In the genomic region with DNA sequence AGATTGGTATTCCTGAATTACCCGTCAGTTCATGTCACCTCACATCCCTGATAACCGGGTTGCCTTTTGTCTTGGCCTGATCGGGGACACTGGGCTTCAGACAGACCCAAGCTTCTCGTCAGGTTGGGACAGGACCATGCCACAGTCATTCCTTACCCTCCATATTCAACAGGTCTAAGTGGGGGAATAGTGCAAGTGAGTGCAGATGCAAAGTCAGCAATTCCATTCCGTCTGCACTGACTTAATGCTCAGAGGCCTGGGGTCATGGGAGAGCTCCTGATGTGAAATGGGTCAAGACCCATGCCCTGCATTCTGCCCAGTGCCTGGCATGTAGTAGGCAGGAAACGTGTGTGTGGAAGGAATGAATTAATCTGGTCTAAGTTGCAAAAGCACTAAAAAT, we compare ENCODE assay signal across 18 cellular contexts.
DNase-seq lines count a peak whose midpoint lies in the region; ATAC-seq, FAIRE-seq and TF ChIP-seq lines count a peak whose summit lies in the region.
"Had no signal": no experiment of that assay in that cellular context is flagged by ENCODE, and none has a peak within 500 bp of the region (broad histone marks: within the 10 kb centered on the region; RNA-seq: fewer than 3 reads in every experiment).

No MANE protein-coding gene starts in this region.

- H3K4me2 ChIP-seq in A549 = no peak overlapping the region
- H3K4me2 ChIP-seq in IMR-90 (ENCODE audit: low read depth, low read length) = no peak overlapping the region
- H3K4me2 ChIP-seq in H1 (ENCODE audit: insufficient read depth in 1 of 2, low read depth in 2 of 2, low read length in 2 of 2) = no peak overlapping the region
- H3K4me2 ChIP-seq: GM23338 had no signal

- no peaks in the 10 kb centered on the region for H3K36me3 ChIP-seq in IMR-90 (ENCODE audit: control insufficient read depth, insufficient read depth, low read length)
- no peaks in the 10 kb centered on the region for H3K36me3 ChIP-seq in H1 (ENCODE audit: control insufficient read depth in 2 of 4, insufficient read depth in 4 of 4, low read length in 3 of 4)
- no peaks in the 10 kb centered on the region for H3K36me3 ChIP-seq in skeletal muscle tissue (ENCODE audit: control insufficient read depth in 3 of 3, insufficient read depth in 3 of 3, low read length in 3 of 3)
- H3K36me3 ChIP-seq in aorta (ENCODE audit: control insufficient read depth in 1 of 2, insufficient read depth in 2 of 2, low read length in 1 of 2) = no peaks in the 10 kb centered on the region
- H3K36me3 ChIP-seq: HAP-1 had no signal

- intact Hi-C loops in IMR-90 (cut with micrococcal nuclease) = no loop called here
- intact Hi-C loops in aorta (cut with DNase I) = no loop called here

- H2BK20ac ChIP-seq in IMR-90 (ENCODE audit: low read depth, low read length) = no peak overlapping the region
- H2BK20ac ChIP-seq in H1 (ENCODE audit: low read length) = no peak overlapping the region

- no peak for ATAC-seq in A549
- no peak for ATAC-seq in IMR-90 (ENCODE audit: low read depth)
- no peak for ATAC-seq in aorta (ENCODE audit: low FRiP score)
- ATAC-seq: GM23338 had no signal

- H3K9me1 ChIP-seq in IMR-90 (ENCODE audit: insufficient read depth, low read length) = no peaks in the 10 kb centered on the region

- no peak overlapping the region for H4K91ac ChIP-seq in IMR-90 (ENCODE audit: insufficient read depth, low read depth, low read length)
- no peak overlapping the region for H4K91ac ChIP-seq in H1 (replicated peaks; ENCODE audit: insufficient read length, low read length)

- H3K14ac ChIP-seq in IMR-90 (replicated peaks; ENCODE audit: low read depth, low read length) (no peak overlapping the region), H1 (ENCODE audit: insufficient read length) (no peak overlapping the region)

- H2AK5ac ChIP-seq in IMR-90 (ENCODE audit: low read depth, low read length) = no peak overlapping the region
- no peak overlapping the region for H2AK5ac ChIP-seq in H1 (ENCODE audit: low read depth, low read length)

- H3K18ac ChIP-seq in IMR-90 (ENCODE audit: low read depth, low read length) = no peak overlapping the region
- 0 out of 2 replicates have a peak overlapping the region, but pooled peaks have one; percentile 17 for H3K18ac ChIP-seq in H1 (ENCODE audit: extremely low read depth, low read length)

- FAIRE-seq in A549 (lab: Jason Lieb, UNC) (no peak), H1 (lab: Jason Lieb, UNC) (no peak)
- FAIRE-seq: GM12891, H54 had no signal

- no peak overlapping the region for H3K56ac ChIP-seq in IMR-90 (ENCODE audit: extremely low read depth, insufficient read depth, low read length)
- H3K56ac ChIP-seq in H1 (replicated peaks; ENCODE audit: insufficient read length, low read depth, low read length) = no peak overlapping the region

- H4K20me1 ChIP-seq in IMR-90 (ENCODE audit: insufficient read depth, low read length) (no peaks in the 10 kb centered on the region), H1 (replicated peaks in 1 of 2; ENCODE audit: control insufficient read depth in 1 of 2, insufficient read depth in 2 of 2, low read length in 2 of 2) (no peaks in the 10 kb centered on the region)

- POLR2A ChIA-PET in A549 (lab: Yijun Ruan, JAX) = no interaction called here
- POLR2A ChIA-PET in IMR-90 (lab: Charles Lee; ENCODE audit: unreplicated experiment) = no interaction called here
- POLR2A ChIA-PET in H1 (lab: Charles Lee; ENCODE audit: partially characterized antibody) = no interaction called here

- TF ChIP-seq RAD21 in A549 (conservative IDR thresholded peaks at IDR 0.05 in 1 of 2, IDR thresholded peaks at IDR 0.05 in 1 of 2) (no peak), IMR-90 (IDR thresholded peaks at IDR 0.05; ENCODE audit: low read length) (no peak), H1 (IDR thresholded peaks at IDR 0.05 in 1 of 2, conservative IDR thresholded peaks at IDR 0.05 in 1 of 2; ENCODE audit: low read depth in 2 of 2, low read length in 2 of 2) (no peak)

- H3K79me2 ChIP-seq in H1 (ENCODE audit: control insufficient read depth in 1 of 2, insufficient read depth in 2 of 2, low read length in 2 of 2) = no peaks in the 10 kb centered on the region

- H3K23ac ChIP-seq in IMR-90 (ENCODE audit: low read depth, low read length) = no peak overlapping the region
- no peak overlapping the region for H3K23ac ChIP-seq in H1 (ENCODE audit: insufficient read length)

- H2AK9ac ChIP-seq in IMR-90 (replicated peaks; ENCODE audit: low read depth, low read length, poor library complexity) = no peak overlapping the region

- H2BK120ac ChIP-seq in IMR-90 (ENCODE audit: low read depth, low read length) = no peak overlapping the region
- H2BK120ac ChIP-seq in H1 (replicated peaks; ENCODE audit: low read depth, low read length) = no peak overlapping the region

- H3K4ac ChIP-seq in IMR-90 (ENCODE audit: low read depth, low read length) (no peak overlapping the region), H1 (replicated peaks; ENCODE audit: insufficient read length, low read depth, low read length) (no peak overlapping the region)

- H2BK12ac ChIP-seq in H1 (ENCODE audit: low read depth, low read length) = no peak overlapping the region

- CTCF ChIA-PET in A549 (lab: Yijun Ruan, JAX) (interaction anchor here (1.4 to 2.3 kb wide), 2 partner anchors 11 to 20 kb away, joined by 3 to 5 read pairs; no protein-coding TSS in a partner anchor), IMR-90 (lab: Yijun Ruan, JAX) (interaction anchor here (0.5 to 1.3 kb wide), 2 partner anchors 9 to 10 kb away, joined by 3 read pairs; no protein-coding TSS in a partner anchor), H1 (lab: Charles Lee; ENCODE audit: partially characterized antibody) (interaction anchor here (0.8 to 1.4 kb wide), 3 partner anchors 12 to 217 kb away, joined by 3 read pairs; no protein-coding TSS in a partner anchor)

- H3K9me3 ChIP-seq in A549 (no peaks in the 10 kb centered on the region), IMR-90 (ENCODE audit: control insufficient read depth, insufficient read depth, low read length) (no peaks in the 10 kb centered on the region), H1 (ENCODE audit: insufficient read depth in 2 of 2, low read depth in 1 of 2, low read length in 1 of 2) (no peaks in the 10 kb centered on the region), skeletal muscle tissue (ENCODE audit: control insufficient read depth in 3 of 3, low read length in 3 of 3) (no peaks in the 10 kb centered on the region), aorta (ENCODE audit: control insufficient read depth, low read length) (no peaks in the 10 kb centered on the region)
- H3K9me3 ChIP-seq: HAP-1 had no signal

- TF ChIP-seq POLR2A in A549 (IDR thresholded peaks at IDR 0.05; ENCODE audit: low read length) (no peak), IMR-90 (IDR thresholded peaks at IDR 0.05; ENCODE audit: low read depth, low read length) (no peak), H1 (IDR thresholded peaks at IDR 0.05; ENCODE audit: control extremely low read depth in 1 of 2, low read depth in 2 of 2, low read length in 2 of 2) (no peak)

- in situ Hi-C loops in IMR-90 (cut with MboI; ENCODE audit: low sequenced_read_pairs) = no loop called here

- no peak overlapping the region for H3K9ac ChIP-seq in IMR-90 (ENCODE audit: low read depth, low read length)
- H3K9ac ChIP-seq in H1 (replicated peaks in 1 of 4; ENCODE audit: extremely low read depth in 1 of 4, low read depth in 3 of 4, low read length in 3 of 4) = no peak overlapping the region
- H3K9ac ChIP-seq in skeletal muscle tissue (ENCODE audit: low read depth in 1 of 3, low read length in 3 of 3) = no peak overlapping the region

- TF ChIP-seq CTCF in A549 (IDR thresholded peaks at IDR 0.05) (no peak), IMR-90 (conservative IDR thresholded peaks at IDR 0.05; ENCODE audit: low read depth, low read length) (no peak), H1 (IDR thresholded peaks at IDR 0.05; ENCODE audit: control extremely low read depth in 1 of 3, insufficient read depth in 1 of 3, low read depth in 1 of 3, low read length in 3 of 3) (no peak)

- 77% methylated on average over 6 of the region's 6 CpGs for WGBS in A549 (ENCODE audit: missing lambda C conversion rate)
- 100% methylated on average over 1 of the region's 6 CpGs; no CpG with 5 or more reads in 1 of the 2 experiments for WGBS in IMR-90 (ENCODE audit: extremely low coverage in 2 of 2, insufficient read length in 1 of 2), 2 experiments
- WGBS in H1 (ENCODE audit: extremely low coverage in 1 of 2, insufficient coverage in 1 of 2, insufficient read length in 1 of 2, insufficient replicate concordance in 2 of 2, low coverage in 1 of 2, low lambda C conversion rate in 2 of 2, missing lambda C conversion rate in 1 of 2), 2 experiments = 91% methylated on average over 6 of the region's 6 CpGs; no CpG with 5 or more reads in 1 of the 2 experiments
- 85 to 91% methylated on average over 6 of the region's 6 CpGs for whole genome bisulfite sequencing in aorta, 2 donors

- no TSS peak for BruUV-seq in IMR-90 (replicated peaks; lab: Mats Ljungman, UMichigan)

- H3K4me3 ChIP-seq in A549 (no peak overlapping the region), IMR-90 (ENCODE audit: insufficient read depth, low read depth, low read length) (no peak overlapping the region), H1 (ENCODE audit: extremely low read depth in 1 of 4, insufficient read depth in 2 of 4, low read depth in 3 of 4, low read length in 4 of 4) (no peak overlapping the region), skeletal muscle tissue (ENCODE audit: low read length in 3 of 3) (peak overlapping the region in 2 of 3 donors; percentile 4 to 23), aorta (ENCODE audit: low read length in 2 of 2) (no peak overlapping the region)
- H3K4me3 ChIP-seq: GM23338, HAP-1 had no signal

- DNase-seq in A549 (ENCODE audit: low read depth in 1 of 2, low spot score in 1 of 2) (no peak), IMR-90 (no peak), H1 (ENCODE audit: low read depth in 1 of 2, low spot score in 2 of 2) (no peak), hypothalamus (lab: John Stamatoyannopoulos, UW) (no peak), aorta (no peak)
- no peak for DNase-seq in activated naive CD4-positive, alpha-beta T cell treated with Interleukin-2 at 50 U/mL for 16 hours
- DNase-seq: 8988T; C1 segment of cervical spinal cord; Calu3; CD4-positive, alpha-beta memory T cell; COR-L47; DMS79 treated with DMSO at 0.1 percent for 48 hours; GF-D8 had no signal

- dilution Hi-C loops in IMR-90 (cut with HindIII; ENCODE audit: low sequenced_read_pairs, unreplicated experiment) = no loop called here

- H4K5ac ChIP-seq in IMR-90 (ENCODE audit: low read depth, low read length) (no peak overlapping the region), H1 (ENCODE audit: insufficient read length, low read depth, low read length) (no peak overlapping the region)

- H2BK15ac ChIP-seq in IMR-90 (ENCODE audit: low read depth, low read length) (no peak overlapping the region), H1 (ENCODE audit: low read length) (no peak overlapping the region)

- H3K27me3 ChIP-seq in IMR-90 (ENCODE audit: control insufficient read depth, insufficient read depth, low read length) (peaks cover 6% of the 10 kb centered on the region; the same call in 1 of the 2 replicates), H1 (replicated peaks in 1 of 4; ENCODE audit: control insufficient read depth in 3 of 4, extremely low read depth in 1 of 4, insufficient read depth in 3 of 4, low read length in 3 of 4) (no peaks in the 10 kb centered on the region), skeletal muscle tissue (ENCODE audit: control insufficient read depth in 3 of 3, insufficient read depth in 3 of 3, low read length in 3 of 3) (no peaks in the 10 kb centered on the region), aorta (ENCODE audit: control insufficient read depth in 1 of 2, insufficient read depth in 2 of 2, low read length in 1 of 2) (no peaks in the 10 kb centered on the region)

- TF ChIP-seq EP300 in A549 (IDR thresholded peaks at IDR 0.05) = no peak
- no peak for TF ChIP-seq EP300 in H1 (IDR thresholded peaks at IDR 0.05; ENCODE audit: borderline replicate concordance in 1 of 2, low read depth in 2 of 2, low read length in 2 of 2)

- H2BK5ac ChIP-seq in IMR-90 (ENCODE audit: low read depth, low read length, poor library complexity, severe bottlenecking) (no peak overlapping the region), H1 (ENCODE audit: low read depth, low read length) (no peak overlapping the region)

- H3K27ac ChIP-seq in A549 (no peak overlapping the region), IMR-90 (ENCODE audit: insufficient read depth, low read length) (no peak overlapping the region), H1 (ENCODE audit: low read depth, low read length) (no peak overlapping the region), skeletal muscle tissue (ENCODE audit: low read depth, low read length) (no peak overlapping the region), aorta (ENCODE audit: low read depth in 1 of 2, low read length in 2 of 2) (no peak overlapping the region)

- H4K8ac ChIP-seq in IMR-90 (ENCODE audit: low read depth in 2 of 2, low read length in 2 of 2) (no peak overlapping the region), H1 (ENCODE audit: extremely low read depth, insufficient read depth, low read length) (no peak overlapping the region)

- H3K23me2 ChIP-seq in H1 (ENCODE audit: low read depth, low read length) = no peaks in the 10 kb centered on the region; the same call in 1 of the 2 replicates

- H3K4me1 ChIP-seq in A549 (no peaks in the 10 kb centered on the region), IMR-90 (ENCODE audit: control insufficient read depth, insufficient read depth, low read length) (peaks cover 4% of the 10 kb centered on the region; the same call in 1 of the 2 replicates), H1 (replicated peaks in 1 of 4; ENCODE audit: control insufficient read depth in 3 of 4, insufficient read depth in 4 of 4, low read length in 3 of 4) (peaks cover 3 to 15% (median 12%) of the 10 kb centered on the region in 4 experiments), skeletal muscle tissue (ENCODE audit: control insufficient read depth in 3 of 3, insufficient read depth in 3 of 3, low read length in 3 of 3) (peaks cover 4 to 16% (median 7%) of the 10 kb centered on the region in 3 donors), aorta (ENCODE audit: control insufficient read depth in 1 of 2, insufficient read depth in 2 of 2, low read length in 2 of 2) (no peaks in the 10 kb centered on the region)
- H3K4me1 ChIP-seq: HAP-1 had no signal

- no peak overlapping the region for H2AFZ ChIP-seq in IMR-90 (replicated peaks; ENCODE audit: low read length, poor library complexity)
- H2AFZ ChIP-seq in H1 (ENCODE audit: low read length) = no peak overlapping the region
- H2AFZ ChIP-seq: GM23338 had no signal

- H3K79me1 ChIP-seq in IMR-90 (ENCODE audit: low read depth in 1 of 2, low read length in 2 of 2) (no peaks in the 10 kb centered on the region), H1 (ENCODE audit: low read depth, low read length) (no peaks in the 10 kb centered on the region)

Comparison
In these comparisons a context has a peak if more than half of its experiments do, and no peak if none do; other contexts are left out.
1. H3K4me3 ChIP-seq: peak in skeletal muscle tissue (2 of 3); none in A549 (single experiment), IMR-90 (single experiment), H1 (0 of 4) and aorta (0 of 2).